Comparison of ENCODE assay signal across 23 cellular contexts in genomic region chr17:8398980-8399379, GRCh38. TPM values are rescaled to one million over a fixed set of nuclear protein-coding genes. Genes with fewer than 3 reads are reported as not detected.
A peak's percentile ranks its signal among the peaks of the same experiment; 100 is the strongest.
DNase-seq lines count a peak whose midpoint lies in the region; ATAC-seq, FAIRE-seq and TF ChIP-seq lines count a peak whose summit lies in the region.
"Had no signal": no experiment of that assay in that cellular context is flagged by ENCODE, and none has a peak within 500 bp of the region (broad histone marks: within the 10 kb centered on the region; RNA-seq: fewer than 3 reads in every experiment).

No MANE protein-coding gene starts in this region.

- no peak overlapping the region for H3K27ac Mint-ChIP-seq in activated CD8-positive, alpha-beta memory T cell treated with anti-CD3 and anti-CD28 coated beads, Interleukin-2, amount 10 ng/mL, durations not matched to agents 7 days and 5 days
- H3K27ac Mint-ChIP-seq: CD14-positive monocyte; CD4-positive, alpha-beta memory T cell; HFFc6; IgD-negative memory B cell had no signal

- no peak for TF ChIP-seq POLR2A in H1 (IDR thresholded peaks at IDR 0.05; ENCODE audit: control extremely low read depth in 1 of 2, low read depth in 2 of 2, low read length in 2 of 2)

- TF ChIP-seq EP300 in H1 (IDR thresholded peaks at IDR 0.05; ENCODE audit: borderline replicate concordance in 1 of 2, low read depth in 2 of 2, low read length in 2 of 2), result no peak

- no peak overlapping the region for H3K4ac ChIP-seq in H1 (replicated peaks; ENCODE audit: insufficient read length, low read depth, low read length)

- H4K91ac ChIP-seq in H1 (replicated peaks; ENCODE audit: insufficient read length, low read length), result peak overlapping the region; percentile 55

- H3K14ac ChIP-seq in H1 (ENCODE audit: insufficient read length), result no peak overlapping the region

- H3K79me1 ChIP-seq in H1 (ENCODE audit: low read depth, low read length), result no peaks in the 10 kb centered on the region

- H3K4me1 Mint-ChIP-seq in activated CD8-positive, alpha-beta memory T cell treated with anti-CD3 and anti-CD28 coated beads, Interleukin-2, amount 10 ng/mL, durations not matched to agents 7 days and 5 days, result peaks cover 2% of the 10 kb centered on the region

- H2BK12ac ChIP-seq in H1 (ENCODE audit: low read depth, low read length), result no peak overlapping the region

- TF ChIP-seq CTCF in HEK293 (tag by site-specific recombination; IDR thresholded peaks at IDR 0.05) (no peak), H1 (IDR thresholded peaks at IDR 0.05; ENCODE audit: control extremely low read depth in 1 of 3, insufficient read depth in 1 of 3, low read depth in 1 of 3, low read length in 3 of 3) (no peak)

- no peaks in the 10 kb centered on the region for H3K27me3 ChIP-seq in H1 (replicated peaks in 1 of 4; ENCODE audit: control insufficient read depth in 3 of 4, extremely low read depth in 1 of 4, insufficient read depth in 3 of 4, low read length in 3 of 4)
- H3K27me3 ChIP-seq: BLaER1 had no signal

- H3K4me3 ChIP-seq in HEK293 (ENCODE audit: low read depth, low read length) (no peak overlapping the region), H1 (ENCODE audit: extremely low read depth in 1 of 4, insufficient read depth in 2 of 4, low read depth in 3 of 4, low read length in 4 of 4) (no peak overlapping the region)
- H3K4me3 ChIP-seq: BLaER1 had no signal

- no peak overlapping the region for H3K56ac ChIP-seq in H1 (replicated peaks; ENCODE audit: insufficient read length, low read depth, low read length)

- POLR2A ChIA-PET in HEK293 (lab: Yijun Ruan, JAX) (no interaction called here), H1 (lab: Charles Lee; ENCODE audit: partially characterized antibody) (interaction anchor here (0.6 kb wide), 1 partner anchor 17 kb away, joined by 3 read pairs; no protein-coding TSS in a partner anchor)

- H3K4me3 Mint-ChIP-seq in activated CD8-positive, alpha-beta memory T cell treated with anti-CD3 and anti-CD28 coated beads, Interleukin-2, amount 10 ng/mL, durations not matched to agents 7 days and 5 days, result no peak overlapping the region
- H3K4me3 Mint-ChIP-seq: CD14-positive monocyte; CD4-positive, alpha-beta memory T cell; HFFc6; IgD-negative memory B cell had no signal

- no peaks in the 10 kb centered on the region for H4K20me1 ChIP-seq in H1 (replicated peaks in 1 of 2; ENCODE audit: control insufficient read depth in 1 of 2, insufficient read depth in 2 of 2, low read length in 2 of 2)
- H4K20me1 ChIP-seq: BLaER1 had no signal

- H3K9me3 Mint-ChIP-seq in activated CD8-positive, alpha-beta memory T cell treated with anti-CD3 and anti-CD28 coated beads, Interleukin-2, amount 10 ng/mL, durations not matched to agents 7 days and 5 days (ENCODE audit: low read depth), result no peaks in the 10 kb centered on the region
- H3K9me3 Mint-ChIP-seq: HFFc6, IgD-negative memory B cell had no signal

- H3K18ac ChIP-seq in H1 (ENCODE audit: extremely low read depth, low read length), result no peak overlapping the region

- H3K36me3 ChIP-seq in HEK293 (ENCODE audit: control insufficient read depth in 2 of 2, insufficient read depth in 1 of 2, low read length in 2 of 2) (no peaks in the 10 kb centered on the region), H1 (ENCODE audit: control insufficient read depth in 2 of 4, insufficient read depth in 4 of 4, low read length in 3 of 4) (no peaks in the 10 kb centered on the region)
- H3K36me3 ChIP-seq: BLaER1 had no signal

- H3K36me3 Mint-ChIP-seq in activated CD8-positive, alpha-beta memory T cell treated with anti-CD3 and anti-CD28 coated beads, Interleukin-2, amount 10 ng/mL, durations not matched to agents 7 days and 5 days, result peaks cover 2% of the 10 kb centered on the region
- H3K36me3 Mint-ChIP-seq: CD14-positive monocyte; CD4-positive, alpha-beta memory T cell had no signal

- no peak overlapping the region for H3K9ac ChIP-seq in H1 (replicated peaks in 1 of 4; ENCODE audit: extremely low read depth in 1 of 4, low read depth in 3 of 4, low read length in 3 of 4)
- H3K9ac ChIP-seq: BLaER1 had no signal

- H2AK5ac ChIP-seq in H1 (ENCODE audit: low read depth, low read length), result no peak overlapping the region

- CTCF ChIA-PET in activated CD8-positive, alpha-beta memory T cell treated with anti-CD3 and anti-CD28 coated beads, Interleukin-2, amount 10 ng/mL, durations not matched to agents 7 days and 5 days (lab: Charles Lee), result interaction anchor here (0.8 kb wide), 1 partner anchor 11 kb away, joined by 3 read pairs; no protein-coding TSS in a partner anchor
- CTCF ChIA-PET in HEK293 (lab: Yijun Ruan, JAX), result interaction anchor here (0.6 to 0.9 kb wide), 2 partner anchors 11 to 13 kb away, joined by 3 to 4 read pairs; no protein-coding TSS in a partner anchor
- CTCF ChIA-PET in H1 (lab: Charles Lee; ENCODE audit: partially characterized antibody), result no interaction called here

- H3K9me3 ChIP-seq in HEK293 (ENCODE audit: control insufficient read depth, insufficient read depth, low read depth, low read length), result no peaks in the 10 kb centered on the region
- H3K9me3 ChIP-seq in H1 (ENCODE audit: insufficient read depth in 2 of 2, low read depth in 1 of 2, low read length in 1 of 2), result no peaks in the 10 kb centered on the region
- H3K9me3 ChIP-seq: BLaER1 had no signal

- 74% methylated on average over 6 of the region's 6 CpGs; no CpG with 5 or more reads in 1 of the 2 experiments for WGBS in H1 (ENCODE audit: extremely low coverage in 1 of 2, insufficient coverage in 1 of 2, insufficient read length in 1 of 2, insufficient replicate concordance in 2 of 2, low coverage in 1 of 2, low lambda C conversion rate in 2 of 2, missing lambda C conversion rate in 1 of 2), 2 experiments

- H3K27ac ChIP-seq in HEK293 (ENCODE audit: extremely low read depth, low read depth, low read length), result no peak overlapping the region
- H3K27ac ChIP-seq in H1 (ENCODE audit: low read depth, low read length), result no peak overlapping the region
- H3K27ac ChIP-seq: BLaER1 had no signal

- peaks cover 44% of the 10 kb centered on the region for H3K27me3 Mint-ChIP-seq in activated CD8-positive, alpha-beta memory T cell treated with anti-CD3 and anti-CD28 coated beads, Interleukin-2, amount 10 ng/mL, durations not matched to agents 7 days and 5 days

- H3K23ac ChIP-seq in H1 (ENCODE audit: insufficient read length), result no peak overlapping the region

- no peak overlapping the region for H4K8ac ChIP-seq in H1 (ENCODE audit: extremely low read depth, insufficient read depth, low read length)

- H3K4me2 ChIP-seq in H1 (ENCODE audit: insufficient read depth in 1 of 2, low read depth in 2 of 2, low read length in 2 of 2), result no peak overlapping the region
- H3K4me2 ChIP-seq: BLaER1 had no signal

- H2AFZ ChIP-seq in H1 (ENCODE audit: low read length), result no peak overlapping the region

- no peak overlapping the region for H2BK15ac ChIP-seq in H1 (ENCODE audit: low read length)

- ATAC-seq in activated CD8-positive, alpha-beta memory T cell treated with anti-CD3 and anti-CD28 coated beads, Interleukin-2, amount 10 ng/mL, durations not matched to agents 7 days and 5 days, result no peak
- no peak for ATAC-seq in GM18498 (IDR thresholded peaks at IDR 0.05; ENCODE audit: unreplicated experiment)

- in situ Hi-C loops in G401 (cut with HindIII; ENCODE audit: low sequenced_read_pairs), result no loop called here

- TF ChIP-seq RAD21 in H1 (IDR thresholded peaks at IDR 0.05 in 1 of 2, conservative IDR thresholded peaks at IDR 0.05 in 1 of 2; ENCODE audit: low read depth in 2 of 2, low read length in 2 of 2), result no peak

- no peaks in the 10 kb centered on the region; the same call in 1 of the 2 replicates for H3K23me2 ChIP-seq in H1 (ENCODE audit: low read depth, low read length)

- H3K79me2 ChIP-seq in H1 (ENCODE audit: control insufficient read depth in 1 of 2, insufficient read depth in 2 of 2, low read length in 2 of 2), result no peaks in the 10 kb centered on the region

- no peak overlapping the region for H4K5ac ChIP-seq in H1 (ENCODE audit: insufficient read length, low read depth, low read length)

- FAIRE-seq in H1 (lab: Jason Lieb, UNC), result no peak
- FAIRE-seq: GM19239, H54, HTR-8/SVneo had no signal

- H2BK120ac ChIP-seq in H1 (replicated peaks; ENCODE audit: low read depth, low read length), result no peak overlapping the region

- no peak overlapping the region for H2BK5ac ChIP-seq in H1 (ENCODE audit: low read depth, low read length)

- no peaks in the 10 kb centered on the region for H3K4me1 ChIP-seq in HEK293 (ENCODE audit: control insufficient read depth, insufficient read depth, low read length)
- no peaks in the 10 kb centered on the region; a peak in 1 of 7 replicates for H3K4me1 ChIP-seq in H1 (replicated peaks in 1 of 4; ENCODE audit: control insufficient read depth in 3 of 4, insufficient read depth in 4 of 4, low read length in 3 of 4)

- no peak overlapping the region for H2BK20ac ChIP-seq in H1 (ENCODE audit: low read length)

- peak; percentile 38 for DNase-seq in activated CD8-positive, alpha-beta memory T cell treated with anti-CD3 and anti-CD28 coated beads for 24 hours
- no peak for DNase-seq in activated CD8-positive, alpha-beta memory T cell treated with anti-CD3 and anti-CD28 coated beads, Interleukin-2, amount 10 ng/mL, durations not matched to agents 7 days and 5 days
- no peak for DNase-seq in H1 (ENCODE audit: low read depth in 1 of 2, low spot score in 2 of 2)
- DNase-seq in LoVo (ENCODE audit: low spot score), result no peak
- DNase-seq in G401 (ENCODE audit: low spot score), result no peak
- DNase-seq: 8988T; CD4-positive, alpha-beta memory T cell; DMS153; DMS79; GF-D8; HCEC 1CT; HFFc6 had no signal

RNA-seq across cellular contexts. Expression of gene RNF222, which starts 1.4 kb away (rescaled TPM):
- under 1 TPM; 0.12 to 0.20 TPM for total RNA-seq in activated CD8-positive, alpha-beta memory T cell treated with anti-CD3 and anti-CD28 coated beads, Interleukin-2, amount 10 ng/mL, durations not matched to agents 7 days and 5 days
- total RNA-seq in H1 (2021; fragmentation: NEBNext Ultra II Directional; extraction: Animal tissue kit (Norgen Biotek cat#: 25700)), result not detected in 2 replicates
- not detected in 2 replicates for polyA plus RNA-seq in H1 (2011; rRNA removed)
- polyA plus RNA-seq in H1 (2011; cell fraction: cytosol; rRNA removed), result not detected
- not detected for polyA plus RNA-seq in H1 (2011; cell fraction: nucleus; rRNA removed)
- polyA plus RNA-seq in H1 (2012, experiment 1 of 2), result 0.05 to 0.08 TPM in 2 of 4 replicates, not detected in the others
- not detected for polyA plus RNA-seq in H1 (2012, experiment 2 of 2)
- polyA plus RNA-seq in H1 (2013, experiment 1 of 2), result 0.04 TPM
- polyA plus RNA-seq in H1 (2013, experiment 2 of 2), result 0.06 TPM
- polyA minus RNA-seq in H1 (2011; rRNA and poly(A)+ RNA removed), result not detected in 2 replicates
- polyA minus RNA-seq in H1 (2011; cell fraction: cytosol; rRNA and poly(A)+ RNA removed), result not detected
- polyA minus RNA-seq in H1 (2011; cell fraction: nucleus; rRNA and poly(A)+ RNA removed), result not detected
- 0.03 TPM in 1 of 2 replicates, not detected in the other for total RNA-seq in G401 (2014; rRNA removed; shearing (Covaris generic))
- total RNA-seq: A673, Daoy, HFFc6 had no signal
- polyA plus RNA-seq: AG04450, CD14-positive monocyte had no signal

RNA-seq across cellular contexts. Expression of gene RPL26, which starts 16.0 kb away (rescaled TPM):
- total RNA-seq in activated CD8-positive, alpha-beta memory T cell treated with anti-CD3 and anti-CD28 coated beads, Interleukin-2, amount 10 ng/mL, durations not matched to agents 7 days and 5 days, result 1,000 to 10,000 TPM; 1,612 to 1,903 TPM
- total RNA-seq in H1 (2021; fragmentation: NEBNext Ultra II Directional; extraction: Animal tissue kit (Norgen Biotek cat#: 25700)), result 1,963 and 1,980 TPM in 2 replicates
- 1,277 and 2,554 TPM in 2 replicates for polyA plus RNA-seq in H1 (2011; rRNA removed)
- polyA plus RNA-seq in H1 (2011; cell fraction: cytosol; rRNA removed), result 4,614 TPM
- 1,124 TPM for polyA plus RNA-seq in H1 (2011; cell fraction: nucleus; rRNA removed)
- 3,459 to 5,414 TPM (median 3,765 TPM) in 4 replicates for polyA plus RNA-seq in H1 (2012, experiment 1 of 2)
- 5,853 TPM for polyA plus RNA-seq in H1 (2012, experiment 2 of 2)
- polyA plus RNA-seq in H1 (2013, experiment 1 of 2), result 6,093 TPM
- polyA plus RNA-seq in H1 (2013, experiment 2 of 2), result 5,996 TPM
- polyA minus RNA-seq in H1 (2011; rRNA and poly(A)+ RNA removed), result 979 and 1,967 TPM in 2 replicates
- polyA minus RNA-seq in H1 (2011; cell fraction: cytosol; rRNA and poly(A)+ RNA removed), result 386 TPM
- 791 TPM for polyA minus RNA-seq in H1 (2011; cell fraction: nucleus; rRNA and poly(A)+ RNA removed)
- 3,963 and 5,110 TPM in 2 replicates for total RNA-seq in G401 (2014; rRNA removed; shearing (Covaris generic))

RNA-seq across cellular contexts. Expression of gene NDEL1, which starts 36.7 kb away (rescaled TPM):
- 10 to 100 TPM; 58.8 to 59.0 TPM for total RNA-seq in activated CD8-positive, alpha-beta memory T cell treated with anti-CD3 and anti-CD28 coated beads, Interleukin-2, amount 10 ng/mL, durations not matched to agents 7 days and 5 days
- total RNA-seq in H1 (2021; fragmentation: NEBNext Ultra II Directional; extraction: Animal tissue kit (Norgen Biotek cat#: 25700)), result 31.3 and 32.9 TPM in 2 replicates
- 31.1 and 31.2 TPM in 2 replicates for polyA plus RNA-seq in H1 (2011; rRNA removed)
- polyA plus RNA-seq in H1 (2011; cell fraction: cytosol; rRNA removed), result 24.0 TPM
- polyA plus RNA-seq in H1 (2011; cell fraction: nucleus; rRNA removed), result 25.5 TPM
- 16.9 to 24.7 TPM (median 18.6 TPM) in 4 replicates for polyA plus RNA-seq in H1 (2012, experiment 1 of 2)
- polyA plus RNA-seq in H1 (2012, experiment 2 of 2), result 8.4 TPM
- polyA plus RNA-seq in H1 (2013, experiment 1 of 2), result 21.6 TPM
- 22.6 TPM for polyA plus RNA-seq in H1 (2013, experiment 2 of 2)
- polyA minus RNA-seq in H1 (2011; rRNA and poly(A)+ RNA removed), result 20.7 and 24.7 TPM in 2 replicates
- polyA minus RNA-seq in H1 (2011; cell fraction: cytosol; rRNA and poly(A)+ RNA removed), result 19.1 TPM
- polyA minus RNA-seq in H1 (2011; cell fraction: nucleus; rRNA and poly(A)+ RNA removed), result 39.1 TPM
- 22.3 and 33.4 TPM in 2 replicates for total RNA-seq in G401 (2014; rRNA removed; shearing (Covaris generic))

RNA-seq across cellular contexts. Expression of gene ODF4, which starts 59.3 kb away (rescaled TPM):
- not detected for total RNA-seq in activated CD8-positive, alpha-beta memory T cell treated with anti-CD3 and anti-CD28 coated beads, Interleukin-2, amount 10 ng/mL, durations not matched to agents 7 days and 5 days
- total RNA-seq in H1 (2021; fragmentation: NEBNext Ultra II Directional; extraction: Animal tissue kit (Norgen Biotek cat#: 25700)), result not detected in 2 replicates
- polyA plus RNA-seq in H1 (2011; rRNA removed), result not detected in 2 replicates
- not detected for polyA plus RNA-seq in H1 (2011; cell fraction: cytosol; rRNA removed)
- polyA plus RNA-seq in H1 (2011; cell fraction: nucleus; rRNA removed), result not detected
- not detected in 4 replicates for polyA plus RNA-seq in H1 (2012, experiment 1 of 2)
- polyA plus RNA-seq in H1 (2012, experiment 2 of 2), result not detected
- polyA plus RNA-seq in H1 (2013, experiment 1 of 2), result not detected
- polyA plus RNA-seq in H1 (2013, experiment 2 of 2), result not detected
- polyA minus RNA-seq in H1 (2011; rRNA and poly(A)+ RNA removed), result not detected in 2 replicates
- not detected for polyA minus RNA-seq in H1 (2011; cell fraction: cytosol; rRNA and poly(A)+ RNA removed)
- polyA minus RNA-seq in H1 (2011; cell fraction: nucleus; rRNA and poly(A)+ RNA removed), result not detected
- total RNA-seq in G401 (2014; rRNA removed; shearing (Covaris generic)), result not detected in 2 replicates
- total RNA-seq: A673; CD4-positive, alpha-beta memory T cell; Daoy; HFFc6 had no signal
- polyA plus RNA-seq: AG04450; CD14-positive monocyte; CD4-positive, alpha-beta memory T cell; IgD-negative memory B cell had no signal
